23 cellular contexts compared by ENCODE assay signal in genomic region chr2:9167718-9168657, GRCh38. TPM values are rescaled to one million over a fixed set of nuclear protein-coding genes. Genes with fewer than 3 reads are reported as not detected.
DNase-seq lines count a peak whose midpoint lies in the region; ATAC-seq and TF ChIP-seq lines count a peak whose summit lies in the region.
"Had no signal": no experiment of that assay in that cellular context is flagged by ENCODE, and none has a peak within 500 bp of the region (broad histone marks: within the 10 kb centered on the region; RNA-seq: fewer than 3 reads in every experiment).

No MANE protein-coding gene starts in this region.

- H3K4me1 ChIP-seq in spleen: peaks cover 0 to 6% (median 0%) of the 10 kb centered on the region in 6 donors
- H3K4me1 ChIP-seq: gastrocnemius medialis, parathyroid adenoma had no signal

- no peak overlapping the region for H3K4me3 ChIP-seq in spleen
- H3K4me3 ChIP-seq: gastrocnemius medialis, skin epidermis had no signal

- no peaks in the 10 kb centered on the region for H3K9me3 ChIP-seq in spleen
- H3K9me3 ChIP-seq: gastrocnemius medialis, SK-N-SH had no signal

- ATAC-seq in left lobe of liver (peak; percentile 72), HG02759 (IDR thresholded peaks at IDR 0.05; ENCODE audit: unreplicated experiment) (no peak)
- ATAC-seq: activated CD4-positive, alpha-beta T cell treated with anti-CD3 and anti-CD28 coated beads for 36 hours; gastrocnemius medialis; PC-3 had no signal

- H3K27ac ChIP-seq in spleen: peak overlapping the region in 1 of 8 donors; percentile 58
- H3K27ac ChIP-seq in RWPE1: no peak overlapping the region
- H3K27ac ChIP-seq: 22Rv1, gastrocnemius medialis, parathyroid adenoma had no signal

- intact Hi-C loops in spleen (cut with DNase I; ENCODE audit: low total_unique reads): no loop called here

- peak in 2 of 3 experiments; percentile 43 to 75 for DNase-seq in NCI-H1417 (lab: John Stamatoyannopoulos, UW)
- DNase-seq in NCI-H1417 treated with DMSO at 0.1 percent for 48 hours (lab: John Stamatoyannopoulos, UW): no peak
- peak; percentile 41 for DNase-seq in NCI-H69 (lab: John Stamatoyannopoulos, UW)
- DNase-seq in left lobe of liver (ENCODE audit: low spot score): no peak
- peak; percentile 56 for DNase-seq in spleen
- DNase-seq in RWPE1 (ENCODE audit: low spot score): no peak
- no peak for DNase-seq in stimulated activated CD4-positive, alpha-beta T cell treated with anti-CD3 and anti-CD28 coated beads, Interleukin-12 subunit alpha, Interleukin-12 subunit beta, amount 100 ng/mL, for 4 hours
- DNase-seq: activated CD4-positive, alpha-beta T cell treated with anti-CD3 and anti-CD28 coated beads for 36 hours; activated effector memory CD4-positive, alpha-beta T cell treated with Interleukin-2 at 50 U/mL for 16 hours; DMS 273 treated with DMSO at 0.1 percent for 48 hours; erythroblast; gastrocnemius medialis; left cardiac atrium; NCI-H1694; NCI-H524 treated with DMSO at 0.1 percent for 48 hours; PC-3; SK-N-SH; stimulated activated CD8-positive, alpha-beta memory T cell treated with anti-CD3 and anti-CD28 coated beads, Interleukin-4, amount 100 ng/mL, for 48 hours; T-helper 9 cell had no signal

- TF ChIP-seq CTCF in spleen (IDR thresholded peaks at IDR 0.05 in 8 of 11, conservative IDR thresholded peaks at IDR 0.05 in 3 of 11) (no peak), RWPE1 (conservative IDR thresholded peaks at IDR 0.05; ENCODE audit: low read depth) (no peak)

- WGBS in spleen, 5 donors: 82 to 88% (median 84%) methylated on average over 13 of the region's 13 CpGs

- H3K27me3 ChIP-seq in spleen (replicated peaks in 1 of 7): peaks cover 0 to 41% (median 0%) of the 10 kb centered on the region in 7 donors
- H3K27me3 ChIP-seq: gastrocnemius medialis had no signal

- TF ChIP-seq POLR2A in spleen (IDR thresholded peaks at IDR 0.05): no peak

- no peaks in the 10 kb centered on the region for H3K36me3 ChIP-seq in spleen
- H3K36me3 ChIP-seq: gastrocnemius medialis had no signal

- CTCF ChIA-PET in RWPE1 (lab: Yijun Ruan, JAX): interaction anchor here (0.6 to 0.7 kb wide), 2 partner anchors 11 to 23 kb away, joined by 3 read pairs; no protein-coding TSS in a partner anchor

- POLR2A ChIA-PET in RWPE1 (lab: Yijun Ruan, JAX; ENCODE audit: low non-redundant PET): no interaction called here

RNA-seq across cellular contexts. Expression of gene ASAP2, which starts 38.6 kb away (rescaled TPM):
- total RNA-seq in left lobe of liver (4.0 TPM), spleen (1 to 10 TPM; 1.4 to 3.0 (median 2.7) TPM)
- polyA plus RNA-seq in spleen: 1 to 10 TPM in 2 of 3 donors, under 1 TPM in 1; 0.93 to 1.6 (median 1.3) TPM

Comparison
In these comparisons a context has a peak if more than half of its experiments do, and no peak if none do; other contexts are left out.
1. DNase-seq: peak in NCI-H1417 (2 of 3), NCI-H69 (single experiment) and spleen (single experiment); none in NCI-H1417 treated with DMSO at 0.1 percent for 48 hours (single experiment), left lobe of liver (single experiment), RWPE1 (single experiment) and stimulated activated CD4-positive, alpha-beta T cell treated with anti-CD3 and anti-CD28 coated beads, Interleukin-12 subunit alpha, Interleukin-12 subunit beta, amount 100 ng/mL, for 4 hours (single experiment).